19 cellular contexts compared by ENCODE assay signal in genomic region chr16:29308644-29309546, GRCh38.
"Had no signal": no experiment of that assay in that cellular context is flagged by ENCODE, and none has a peak within 500 bp of the region (broad histone marks: within the 10 kb centered on the region; RNA-seq: fewer than 3 reads in every experiment).

No MANE protein-coding gene starts in this region.

- H3K36me3 Mint-ChIP-seq: activated naive CD4-positive, alpha-beta T cell treated with anti-CD3 and anti-CD28 coated beads, Interleukin-2, amount 50 U/mL, for 24 hours; naive thymus-derived CD8-positive, alpha-beta T cell had no signal

- H3K27me3 ChIP-seq: adrenal gland, cardiac muscle cell, colonic mucosa, esophagus muscularis mucosa, hepatocyte, left lung, pancreas, stomach, testis, upper lobe of right lung had no signal

- H3K4me1 Mint-ChIP-seq: activated naive CD4-positive, alpha-beta T cell treated with anti-CD3 and anti-CD28 coated beads, Interleukin-2, amount 50 U/mL, for 24 hours had no signal

- H3K27me3 Mint-ChIP-seq: activated naive CD4-positive, alpha-beta T cell treated with anti-CD3 and anti-CD28 coated beads, Interleukin-2, amount 50 U/mL, for 24 hours; naive thymus-derived CD8-positive, alpha-beta T cell; T-cell had no signal

- ATAC-seq: activated CD4-positive, CD25-positive, alpha-beta regulatory T cell treated with anti-CD3 and anti-CD28 coated beads, Interleukin-2, amount 50 U/mL, for 24 hours; naive thymus-derived CD8-positive, alpha-beta T cell; T-cell; upper lobe of right lung had no signal

- H3K4me2 ChIP-seq: hepatocyte had no signal

- H3K9me3 Mint-ChIP-seq: activated naive CD4-positive, alpha-beta T cell treated with anti-CD3 and anti-CD28 coated beads, Interleukin-2, amount 50 U/mL, for 24 hours; naive thymus-derived CD8-positive, alpha-beta T cell; T-cell had no signal

- H3K4me3 ChIP-seq: adrenal gland, cardiac muscle cell, colonic mucosa, esophagus muscularis mucosa, hepatocyte, left lung, pancreas, stomach, testis, upper lobe of right lung had no signal

- H3K4me1 ChIP-seq: adrenal gland, colonic mucosa had no signal

- H3K9me3 ChIP-seq: adrenal gland, colonic mucosa, esophagus muscularis mucosa, left lung, pancreas, stomach, testis, upper lobe of right lung had no signal

- H2AFZ ChIP-seq: hepatocyte had no signal

- H3K4me3 Mint-ChIP-seq: activated naive CD4-positive, alpha-beta T cell treated with anti-CD3 and anti-CD28 coated beads, Interleukin-2, amount 50 U/mL, for 24 hours; T-cell had no signal

- H3K79me2 ChIP-seq: hepatocyte had no signal

- H3K36me3 ChIP-seq: adrenal gland, cardiac muscle cell, colonic mucosa, left lung, pancreas, upper lobe of right lung had no signal

- H3K27ac Mint-ChIP-seq: activated naive CD4-positive, alpha-beta T cell treated with anti-CD3 and anti-CD28 coated beads, Interleukin-2, amount 50 U/mL, for 24 hours; T-cell had no signal

- H3K27ac ChIP-seq: adrenal gland, cardiac muscle cell, colonic mucosa, esophagus muscularis mucosa, hepatocyte, left lung, pancreas, stomach, testis, upper lobe of right lung had no signal

- DNase-seq: activated CD4-positive, alpha-beta T cell treated with anti-CD3 and anti-CD28 coated beads, Interleukin-2, amount 50 U/mL, for 1 hour; adrenal gland; colonic mucosa; mammary epithelial cell; naive thymus-derived CD8-positive, alpha-beta T cell; stimulated activated CD4-positive, alpha-beta T cell treated with anti-CD3 and anti-CD28 coated beads, Interleukin-15, amount 100 ng/mL, for 24 hours; stimulated activated CD4-positive, alpha-beta T cell treated with anti-CD3 and anti-CD28 coated beads, Interleukin-4, amount 100 ng/mL, for 1 hour; stomach; T-cell; T1000 had no signal
